1 cellular context compared by ENCODE assay signal in the genomic region with DNA sequence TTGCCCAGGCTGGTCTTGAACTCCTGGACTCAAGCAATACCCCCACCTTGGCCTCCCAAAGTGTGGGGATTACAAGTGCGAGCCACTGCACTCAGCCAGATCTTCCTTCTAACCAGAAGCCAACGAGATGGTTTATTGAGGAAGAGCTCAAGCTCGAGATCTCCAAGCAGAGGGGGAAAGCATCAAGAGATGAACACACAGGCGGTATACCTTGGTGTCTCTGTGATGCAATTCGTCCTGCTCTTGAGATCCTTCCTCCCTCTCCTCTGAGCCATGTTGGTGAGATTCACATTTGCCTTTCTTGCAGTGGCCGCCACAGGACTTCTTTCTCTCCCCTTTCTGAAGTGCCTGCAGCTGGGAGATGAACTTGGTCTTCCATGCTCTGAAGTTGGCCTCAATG. TPM values are rescaled to one million over a fixed set of nuclear protein-coding genes. Genes with fewer than 3 reads are reported as not detected.
"Had no signal": no experiment of that assay in that cellular context is flagged by ENCODE, and none has a peak within 500 bp of the region (broad histone marks: within the 10 kb centered on the region; RNA-seq: fewer than 3 reads in every experiment).

No MANE protein-coding gene starts in this region.

RNA-seq across cellular contexts. Expression of gene TYW1B, which starts 21.1 kb away (rescaled TPM):
- total RNA-seq: ascending aorta had no signal
